Comparison of ENCODE assay signal across 8 cellular contexts in genomic region chr12:120361506-120362208, GRCh38. TPM values are rescaled to one million over a fixed set of nuclear protein-coding genes. Genes with fewer than 3 reads are reported as not detected.
DNase-seq lines count a peak whose midpoint lies in the region; ATAC-seq, FAIRE-seq and TF ChIP-seq lines count a peak whose summit lies in the region.

No MANE protein-coding gene starts in this region.

- 9 to 47% (median 11%) methylated on average over 6 to 56 of the region's 56 CpGs for WGBS in spleen, 5 donors

- no peak for TF ChIP-seq CTCF in bronchial epithelial cell (IDR thresholded peaks at IDR 0.05; ENCODE audit: insufficient read depth, low read length, severe bottlenecking)
- no peak for TF ChIP-seq CTCF in spleen (IDR thresholded peaks at IDR 0.05 in 8 of 11, conservative IDR thresholded peaks at IDR 0.05 in 3 of 11)

- no peak for TF ChIP-seq POLR2A in spleen (IDR thresholded peaks at IDR 0.05)

- H3K9me3 ChIP-seq in iPS-18c (ENCODE audit: control insufficient read depth, insufficient read depth, low read length) (no peaks in the 10 kb centered on the region), spleen (no peaks in the 10 kb centered on the region)

- H3K27me3 ChIP-seq in bronchial epithelial cell (ENCODE audit: control insufficient read depth, insufficient read depth, low read length), result peaks cover 3% of the 10 kb centered on the region
- peaks cover 0 to 95% (median 20%) of the 10 kb centered on the region in 7 donors for H3K27me3 ChIP-seq in spleen (replicated peaks in 1 of 7)

- H3K27ac ChIP-seq in spleen, result no peak overlapping the region

- peak overlapping the region; percentile 8 for H3K4me3 ChIP-seq in bronchial epithelial cell (ENCODE audit: low read depth, low read length)
- H3K4me3 ChIP-seq in iPS-18c (ENCODE audit: insufficient read depth, low read depth, low read length), result peak overlapping the region; percentile 38; the same call in 1 of the 2 replicates
- peak overlapping the region in 6 of 8 donors; percentile 2 to 54 (median 19) for H3K4me3 ChIP-seq in spleen

- intact Hi-C loops in spleen (cut with DNase I; ENCODE audit: low total_unique reads), result no loop called here

- H3K36me3 ChIP-seq in bronchial epithelial cell (ENCODE audit: control insufficient read depth, insufficient read depth, low read length) (no peaks in the 10 kb centered on the region), spleen (no peaks in the 10 kb centered on the region)

- ATAC-seq in GM19324 (IDR thresholded peaks at IDR 0.05; ENCODE audit: low FRiP score, unreplicated experiment), result no peak

- FAIRE-seq in bronchial epithelial cell (lab: Jason Lieb, UNC), result no peak

- peaks cover 0 to 11% (median 8%) of the 10 kb centered on the region in 6 donors for H3K4me1 ChIP-seq in spleen

- DNase-seq in EH (ENCODE audit: low read depth), result peak; percentile 61
- DNase-seq in NCI-H2107 (lab: John Stamatoyannopoulos, UW), result peak; percentile 96
- peak; percentile 17 for DNase-seq in bronchial epithelial cell (ENCODE audit: low read depth)
- DNase-seq in spleen, result no peak
- no peak for DNase-seq in activated CD4-positive, CD25-positive, alpha-beta regulatory T cell (lab: John Stamatoyannopoulos, UW)
- DNase-seq in amniotic stem cell (lab: John Stamatoyannopoulos, UW), result no peak

RNA-seq across cellular contexts. Expression of gene MSI1, which starts 7.3 kb away (rescaled TPM):
- total RNA-seq in bronchial epithelial cell (not detected in 2 replicates), spleen (under 1 TPM in 1 of 7 donors, not detected in 6; 0.35 TPM)
- polyA plus RNA-seq in spleen, result under 1 TPM in 2 of 3 donors, not detected in 1; 0.02 to 0.03 TPM

RNA-seq across cellular contexts. Expression of gene PLA2G1B, which starts 34.1 kb away (rescaled TPM):
- total RNA-seq in bronchial epithelial cell, result not detected in 2 replicates
- 1 to 10 TPM in 3 of 7 donors, not detected in 4; 1.1 to 1.9 (median 1.4) TPM for total RNA-seq in spleen
- under 1 TPM; 0.29 to 0.83 (median 0.56) TPM for polyA plus RNA-seq in spleen

RNA-seq across cellular contexts. Expression of gene SIRT4, which starts 59.5 kb away (rescaled TPM):
- total RNA-seq in bronchial epithelial cell (0.79 and 1.3 TPM in 2 replicates), spleen (1 to 10 TPM in 6 of 7 donors, under 1 TPM in 1; 0.66 to 2.6 (median 1.7) TPM)
- 1 to 10 TPM; 1.2 to 1.4 (median 1.3) TPM for polyA plus RNA-seq in spleen

Comparison
In these comparisons a context has a peak if more than half of its experiments do, and no peak if none do; other contexts are left out.
1. DNase-seq: peak in EH (single experiment), NCI-H2107 (single experiment) and bronchial epithelial cell (single experiment); none in spleen (single experiment), activated CD4-positive, CD25-positive, alpha-beta regulatory T cell (0 of 4) and amniotic stem cell (single experiment).
2. Peak in every context shown above with its lines, with median percentiles within 50 percentile points of each other: H3K4me3 ChIP-seq.